Comparison of ENCODE assay signal across 8 cellular contexts in genomic region chr15:78437762-78438594, GRCh38. TPM values are rescaled to one million over a fixed set of nuclear protein-coding genes. Genes with fewer than 3 reads are reported as not detected.
DNase-seq lines count a peak whose midpoint lies in the region; ATAC-seq and TF ChIP-seq lines count a peak whose summit lies in the region.

IREB2 (plus strand) TSS chr15:78438216; CDS start chr15:78438338, 122 bp downstream.

- H3K9me2 ChIP-seq in PC-3 (replicated peaks; ENCODE audit: low read length), result no peaks in the 10 kb centered on the region

- no peaks in the 10 kb centered on the region for H3F3A ChIP-seq in PC-3 (ENCODE audit: low read length, unreplicated experiment)

- peak within 1 kb of the TSS; percentile 91 for H2AFZ ChIP-seq in PC-3 (ENCODE audit: low read length)

- CTCF ChIA-PET in PC-3 (lab: Charles Lee), result interaction anchor here (0.7 kb wide), 1 partner anchor 121 kb away, joined by 3 read pairs; no protein-coding TSS in a partner anchor

- H3K27me3 ChIP-seq in PC-3 (ENCODE audit: low read length) (no peaks in the 10 kb centered on the region), mononuclear cell (ENCODE audit: insufficient read depth, low read length) (no peaks in the 10 kb centered on the region)

- BruUV-seq in PC-3 (replicated peaks; lab: Mats Ljungman, UMichigan), result no TSS peak

- peak within 1 kb of the TSS; percentile 100 for H3K9ac ChIP-seq in PC-3 (ENCODE audit: low read length)

- H3K9me3 ChIP-seq in PC-3 (ENCODE audit: low read length) (no peaks in the 10 kb centered on the region), mononuclear cell (ENCODE audit: low read depth, low read length) (no peaks in the 10 kb centered on the region)

- H3K4me1 ChIP-seq in PC-3 (ENCODE audit: insufficient read depth, low read length), result peaks cover 13% of the 10 kb centered on the region; the same call in 1 of the 2 replicates
- H3K4me1 ChIP-seq in mononuclear cell (ENCODE audit: insufficient read depth, low read length), result peaks cover 41% of the 10 kb centered on the region

- peak within 1 kb of the TSS; percentile 54 for H3K27ac ChIP-seq in PC-3 (ENCODE audit: low read length)

- peak; percentile 91 for DNase-seq in DMS 273 treated with DMSO at 0.1 percent for 48 hours (lab: John Stamatoyannopoulos, UW)
- DNase-seq in PC-3, result peak; percentile 97
- peak; percentile 96 for DNase-seq in activated T-cell treated with anti-CD3 and anti-CD28 coated beads for 48 hours (ENCODE audit: low read depth)
- peak; percentile 97 for DNase-seq in epithelial cell of esophagus (ENCODE audit: low read depth)
- DNase-seq in stimulated activated CD8-positive, alpha-beta memory T cell treated with anti-CD3 and anti-CD28 coated beads, Interleukin-4, amount 100 ng/mL, for 1 hour (ENCODE audit: low read depth in 2 of 2, low spot score in 1 of 2), result peak; percentile 91 to 95

- POLR2A ChIA-PET in PC-3 (lab: Charles Lee; ENCODE audit: unreplicated experiment), result interaction anchor here (0.6 to 0.7 kb wide), 3 partner anchors 10 to 436 kb away, joined by 3 to 4 read pairs (median 4); no protein-coding TSS in a partner anchor

- peak; percentile 84 for ATAC-seq in GM21576 (IDR thresholded peaks at IDR 0.05; ENCODE audit: unreplicated experiment)
- peak; percentile 96 for ATAC-seq in PC-3

- intact Hi-C loops in PC-3 (cut with micrococcal nuclease), result loop anchor here (10.0 kb wide), 1 partner anchor 47 kb away; no protein-coding TSS in a partner anchor

- H3K4me3 ChIP-seq in PC-3 (ENCODE audit: low read length) (peak within 1 kb of the TSS; percentile 97), epithelial cell of esophagus (ENCODE audit: low read length) (peak within 1 kb of the TSS; percentile 97), mononuclear cell (ENCODE audit: low read length) (peak within 1 kb of the TSS; percentile 94)

- TF ChIP-seq CTCF in PC-3 (conservative IDR thresholded peaks at IDR 0.05; ENCODE audit: low read depth, low read length), result no peak
- no peak for TF ChIP-seq CTCF in epithelial cell of esophagus (IDR thresholded peaks at IDR 0.05; ENCODE audit: insufficient read depth, low read depth, low read length, missing control alignments)

- no peak for TF ChIP-seq EP300 in Ishikawa (IDR thresholded peaks at IDR 0.05; ENCODE audit: borderline replicate concordance)

- H4K20me1 ChIP-seq in PC-3 (ENCODE audit: low read length), result no peaks in the 10 kb centered on the region

- H3K36me3 ChIP-seq in PC-3 (ENCODE audit: low read depth, low read length), result peaks cover 16% of the 10 kb centered on the region; the same call in 1 of the 2 replicates

- peak within 1 kb of the TSS; percentile 88 for H3K4me2 ChIP-seq in PC-3 (ENCODE audit: low read length)

- H3K79me2 ChIP-seq in PC-3 (ENCODE audit: low read length), result peaks cover 47% of the 10 kb centered on the region

- no peak for TF ChIP-seq RAD21 in Ishikawa (IDR thresholded peaks at IDR 0.05; ENCODE audit: low read depth)

TF ChIP-seq in Ishikawa, 13 proteins besides CTCF, POLR2A, EP300 and RAD21:
- TF ChIP-seq EGR1 (IDR thresholded peaks at IDR 0.05), result peak; percentile 90
- TF ChIP-seq TAF1 (IDR thresholded peaks at IDR 0.05; ENCODE audit: low read depth), result peak; percentile 65
- peak; percentile 10; the same call in 1 of the 2 replicates for TF ChIP-seq TEAD4 (IDR thresholded peaks at IDR 0.05)
- TF ChIP-seq YY1 (IDR thresholded peaks at IDR 0.05; ENCODE audit: low read depth), result peak; percentile 70
- TF ChIP-seq NFIC (IDR thresholded peaks at IDR 0.05), result peak; percentile 4; the same call in 1 of the 2 replicates
- TF ChIP-seq FOXM1 (IDR thresholded peaks at IDR 0.05; ENCODE audit: borderline replicate concordance, low read depth), result no peak
- no peak for TF ChIP-seq CEBPB (IDR thresholded peaks at IDR 0.05)
- peak; percentile 68 for TF ChIP-seq MAX (IDR thresholded peaks at IDR 0.05)
- 0 out of 2 replicates have a peak, but pooled peaks have one; percentile 50 for TF ChIP-seq ZBTB7A (IDR thresholded peaks at IDR 0.05; ENCODE audit: low read depth)
- no peak; the same call in none of the 2 replicates for TF ChIP-seq TCF12 (IDR thresholded peaks at IDR 0.05; ENCODE audit: low read depth)
- no peak for TF ChIP-seq REST (IDR thresholded peaks at IDR 0.05; ENCODE audit: low read depth)
- no peak for TF ChIP-seq USF1 (IDR thresholded peaks at IDR 0.05)
- TF ChIP-seq CREB1 (IDR thresholded peaks at IDR 0.05; ENCODE audit: low read depth), result no peak

RNA-seq across cellular contexts. Expression of gene IREB2, which starts in this region (rescaled TPM):
- 6.5 and 9.0 TPM in 2 replicates for total RNA-seq in PC-3 (2014; rRNA removed)
- 68.1 TPM for total RNA-seq in mononuclear cell

Comparison
In these comparisons a context has a peak if more than half of its experiments do, and no peak if none do; other contexts are left out.
1. Peak in every context shown above with its lines: DNase-seq, ATAC-seq, H3K4me3 ChIP-seq and H3K27ac ChIP-seq.